Comparison of ENCODE assay signal across 11 cellular contexts in genomic region chr1:86648255-86648654, GRCh38. TPM values are rescaled to one million over a fixed set of nuclear protein-coding genes. Genes with fewer than 3 reads are reported as not detected.
DNase-seq lines count a peak whose midpoint lies in the region; ATAC-seq, FAIRE-seq and TF ChIP-seq lines count a peak whose summit lies in the region.
"Had no signal": no experiment of that assay in that cellular context is flagged by ENCODE, and none has a peak within 500 bp of the region (broad histone marks: within the 10 kb centered on the region; RNA-seq: fewer than 3 reads in every experiment).

No MANE protein-coding gene starts in this region.

- H3K9ac ChIP-seq in endothelial cell of umbilical vein (replicated peaks; ENCODE audit: extremely low read depth, insufficient read depth, low read length), result no peak overlapping the region

- ATAC-seq in GM18498 (IDR thresholded peaks at IDR 0.05; ENCODE audit: unreplicated experiment), result no peak
- ATAC-seq in GM21723 (IDR thresholded peaks at IDR 0.05; ENCODE audit: unreplicated experiment), result no peak
- ATAC-seq: WTC11 had no signal

- no peaks in the 10 kb centered on the region for H3K27me3 ChIP-seq in endothelial cell of umbilical vein (ENCODE audit: control insufficient read depth in 2 of 2, insufficient read depth in 2 of 2, low read length in 2 of 2)

- CTCF ChIA-PET in endothelial cell of umbilical vein (lab: Charles Lee), result interaction anchor here (0.7 to 1.1 kb wide), 4 partner anchors 9 to 148 kb away, joined by 3 to 6 read pairs (median 3); partner anchors contain the start of gene SH3GLB1

- H3K79me2 ChIP-seq in endothelial cell of umbilical vein (ENCODE audit: control insufficient read depth, insufficient read depth, low read length), result no peaks in the 10 kb centered on the region

- peak overlapping the region; percentile 34 for H3K4me2 ChIP-seq in endothelial cell of umbilical vein (ENCODE audit: insufficient read depth, low read length)

- no peaks in the 10 kb centered on the region for H3K36me3 ChIP-seq in endothelial cell of umbilical vein (ENCODE audit: control insufficient read depth in 2 of 2, extremely low read depth in 1 of 2, insufficient read depth in 2 of 2, low read length in 2 of 2)

- dilution Hi-C loops in endothelial cell of umbilical vein (cut with MboI; ENCODE audit: extremely low pct_ligation_motif_present, low sequenced_read_pairs), result no loop called here

- TF ChIP-seq POLR2A in endothelial cell of umbilical vein (IDR thresholded peaks at IDR 0.05; ENCODE audit: low read depth, low read length), result no peak

- H3K27ac ChIP-seq in endothelial cell of umbilical vein (ENCODE audit: insufficient read depth, low read depth, low read length), result no peak overlapping the region

- H2AFZ ChIP-seq in endothelial cell of umbilical vein (ENCODE audit: low read depth, low read length), result no peak overlapping the region

- H3K9me1 ChIP-seq in endothelial cell of umbilical vein (replicated peaks; ENCODE audit: control insufficient read depth, extremely low read depth, insufficient read depth, low read length), result no peaks in the 10 kb centered on the region

- DNase-seq in GM12864 (ENCODE audit: low read depth), result peak; percentile 3
- DNase-seq in NCI-H226, result peak; percentile 24
- DNase-seq in endothelial cell of umbilical vein (ENCODE audit: low read depth, low spot score), result peak; percentile 79
- peak; percentile 58 for DNase-seq in pulmonary artery endothelial cell (ENCODE audit: low read depth, low spot score)
- no peak for DNase-seq in KG1 (lab: John Stamatoyannopoulos, UW)
- no peak for DNase-seq in HUDEP-2 (lab: John Stamatoyannopoulos, UW; ENCODE audit: unreplicated experiment in 76 of 76)
- DNase-seq: activated naive CD8-positive, alpha-beta T cell treated with anti-CD3 and anti-CD28 coated beads, Interleukin-2, amount 10 ng/mL, durations not matched to agents 7 days and 5 days had no signal

- H3K4me3 ChIP-seq in GM12864 (ENCODE audit: low read depth, low read length) (no peak overlapping the region), endothelial cell of umbilical vein (replicated peaks in 1 of 3; ENCODE audit: insufficient read depth in 1 of 3, low read depth in 1 of 3, low read length in 3 of 3) (no peak overlapping the region)

- intact Hi-C loops in endothelial cell of umbilical vein (cut with micrococcal nuclease), result loop anchor here (10.0 kb wide), 1 partner anchor 47 kb away; no protein-coding TSS in a partner anchor

- H4K20me1 ChIP-seq in endothelial cell of umbilical vein (replicated peaks; ENCODE audit: control insufficient read depth, extremely low read depth, insufficient read depth, low read length), result no peaks in the 10 kb centered on the region

- peaks cover 8% of the 10 kb centered on the region for H3K4me1 ChIP-seq in endothelial cell of umbilical vein (ENCODE audit: control insufficient read depth, extremely low read depth, insufficient read depth, low read length)

- BruUV-seq in endothelial cell of umbilical vein (replicated peaks; lab: Mats Ljungman, UMichigan), result no TSS peak

- TF ChIP-seq CTCF in GM12864 (IDR thresholded peaks at IDR 0.05; ENCODE audit: low read depth, low read length, missing control alignments) (no peak), endothelial cell of umbilical vein (IDR thresholded peaks at IDR 0.05; ENCODE audit: extremely low read depth in 1 of 2, insufficient read depth in 1 of 2, low read depth in 1 of 2, low read length in 2 of 2) (no peak)

- POLR2A ChIA-PET in endothelial cell of umbilical vein (lab: Charles Lee), result no interaction called here

- FAIRE-seq in endothelial cell of umbilical vein (lab: Jason Lieb, UNC), result peak; percentile 88
- FAIRE-seq: G401.6 had no signal

- H3K9me3 ChIP-seq in endothelial cell of umbilical vein (replicated peaks; ENCODE audit: control insufficient read depth, insufficient read depth, low read length), result no peaks in the 10 kb centered on the region

TF ChIP-seq in endothelial cell of umbilical vein, 7 proteins besides CTCF, POLR2A, EP300 and RAD21:
- TF ChIP-seq FOS (IDR thresholded peaks at IDR 0.05; ENCODE audit: borderline replicate concordance, insufficient read depth, low read length), result peak; percentile 74
- TF ChIP-seq EZH2 (IDR thresholded peaks at IDR 0.05; ENCODE audit: borderline replicate concordance, low read depth, low read length, severe bottlenecking), result no peak
- peak; percentile 77 for TF ChIP-seq JUN (IDR thresholded peaks at IDR 0.05; ENCODE audit: borderline replicate concordance, insufficient read depth, insufficient read length, low read depth)

RNA-seq across cellular contexts. Expression of gene SH3GLB1, which starts 56.1 kb away (rescaled TPM):
- 140 and 148 TPM in 2 replicates for total RNA-seq in endothelial cell of umbilical vein
- 43.3 and 43.7 TPM in 2 replicates for polyA plus RNA-seq in endothelial cell of umbilical vein
- 59.6 and 62.5 TPM in 2 replicates for polyA plus RNA-seq in endothelial cell of umbilical vein (2011; cell fraction: cytosol; rRNA removed)
- polyA plus RNA-seq in endothelial cell of umbilical vein (2011; cell fraction: nucleus; rRNA removed), result 42.9 and 49.5 TPM in 2 replicates
- polyA plus RNA-seq in endothelial cell of umbilical vein (2012), result 91.5 and 140 TPM in 2 replicates
- polyA minus RNA-seq in endothelial cell of umbilical vein, result 66.7 and 70.2 TPM in 2 replicates
- polyA minus RNA-seq in endothelial cell of umbilical vein (2011; cell fraction: cytosol; rRNA and poly(A)+ RNA removed), result 12.6 TPM
- 46.3 and 55.6 TPM in 2 replicates for polyA minus RNA-seq in endothelial cell of umbilical vein (2011; cell fraction: nucleus; rRNA and poly(A)+ RNA removed)
- 53.3 and 69.8 TPM in 2 replicates for total RNA-seq in pulmonary artery endothelial cell

Comparison
In these comparisons a context has a peak if more than half of its experiments do, and no peak if none do; other contexts are left out.
1. DNase-seq: peak in GM12864 (single experiment), NCI-H226 (single experiment), endothelial cell of umbilical vein (single experiment) and pulmonary artery endothelial cell (single experiment); none in KG1 (single experiment) and HUDEP-2 (0 of 76).